In genomic region chr3:12479919-12480425, GRCh38 we compare ENCODE assay signal across 8 cellular contexts. TPM values are rescaled to one million over a fixed set of nuclear protein-coding genes. Genes with fewer than 3 reads are reported as not detected.
A peak's percentile ranks its signal among the peaks of the same experiment; 100 is the strongest.
DNase-seq lines count a peak whose midpoint lies in the region; ATAC-seq and TF ChIP-seq lines count a peak whose summit lies in the region.

No MANE protein-coding gene starts in this region.

- peak; percentile 73 for TF ChIP-seq CTCF in RWPE1 (conservative IDR thresholded peaks at IDR 0.05; ENCODE audit: low read depth)
- TF ChIP-seq CTCF in kidney epithelial cell (IDR thresholded peaks at IDR 0.05; ENCODE audit: insufficient read depth, low read length, poor library complexity, severe bottlenecking) = peak; percentile 64
- TF ChIP-seq CTCF in testis (IDR thresholded peaks at IDR 0.05) = peak; percentile 69 to 83 (median 71)

- H3K27me3 ChIP-seq in kidney epithelial cell (ENCODE audit: control insufficient read depth, insufficient read depth, low read length) (no peaks in the 10 kb centered on the region), testis (no peaks in the 10 kb centered on the region)

- H3K4me3 ChIP-seq in kidney epithelial cell (ENCODE audit: low read depth, low read length) (no peak overlapping the region), testis (no peak overlapping the region)

- 24 to 26% methylated on average over 9 of the region's 9 CpGs for WGBS in testis, 2 donors

- POLR2A ChIA-PET in RWPE1 (lab: Yijun Ruan, JAX; ENCODE audit: low non-redundant PET) = no interaction called here

- H3K27ac ChIP-seq in RWPE1 (no peak overlapping the region), testis (no peak overlapping the region)

- intact Hi-C loops in testis (cut with DNase I; ENCODE audit: low total_unique reads) = loop anchor here (5.0 kb wide), 2 partner anchors 303 to 343 kb away; no protein-coding TSS in a partner anchor

- no peak for TF ChIP-seq POLR2A in testis (IDR thresholded peaks at IDR 0.05)

- no peak for ATAC-seq in GM21367 (IDR thresholded peaks at IDR 0.05; ENCODE audit: unreplicated experiment)

- DNase-seq in NCI-H146 (lab: John Stamatoyannopoulos, UW) (peak; percentile 33), NCI-H146 treated with DMSO at 0.1 percent for 48 hours (lab: John Stamatoyannopoulos, UW; ENCODE audit: unreplicated experiment) (no peak), HT1080 (ENCODE audit: low read depth) (peak; percentile 51), RWPE1 (ENCODE audit: low spot score) (peak; percentile 57), cerebellar cortex (ENCODE audit: low spot score) (peak; percentile 68), kidney epithelial cell (ENCODE audit: low read depth) (no peak), testis (no peak)

- H3K9me3 ChIP-seq in testis = no peaks in the 10 kb centered on the region

- H3K36me3 ChIP-seq in kidney epithelial cell (ENCODE audit: control insufficient read depth, insufficient read depth, low read length) = no peaks in the 10 kb centered on the region
- H3K36me3 ChIP-seq in testis (ENCODE audit: low read depth, missing control alignments) = no peaks in the 10 kb centered on the region

- CTCF ChIA-PET in RWPE1 (lab: Yijun Ruan, JAX) = interaction anchor here (0.5 to 1.6 kb wide), 15 partner anchors 12 to 428 kb away, joined by 3 to 19 read pairs (median 4); no protein-coding TSS in a partner anchor

- H3K4me1 ChIP-seq in testis = peaks cover 16% of the 10 kb centered on the region

RNA-seq across cellular contexts. Expression of gene TSEN2, which starts 4.3 kb away (rescaled TPM):
- total RNA-seq in HT1080 (2014; rRNA removed; shearing (Covaris generic)) = 14.8 and 20.2 TPM in 2 replicates
- 11.9 TPM in 2 replicates for polyA plus RNA-seq in HT1080 (2015; cell fraction: cytosol; rRNA removed)
- 31.1 and 32.7 TPM in 2 replicates for polyA plus RNA-seq in HT1080 (2015; cell fraction: nucleus; rRNA removed)
- total RNA-seq in kidney epithelial cell = 8.4 and 11.4 TPM in 2 replicates
- 10 to 100 TPM; 25.3 to 26.8 TPM for total RNA-seq in testis
- 17.0 TPM for polyA plus RNA-seq in testis (ENCODE audit: insufficient read depth, low read depth, low replicate concordance)

Comparison
In these comparisons a context has a peak if more than half of its experiments do, and no peak if none do; other contexts are left out.
1. DNase-seq: peak in NCI-H146 (single experiment), HT1080 (single experiment), RWPE1 (single experiment) and cerebellar cortex (single experiment); none in NCI-H146 treated with DMSO at 0.1 percent for 48 hours (single experiment), kidney epithelial cell (single experiment) and testis (single experiment).
2. Peak in every context shown above with its lines, with median percentiles within 50 percentile points of each other: CTCF ChIP-seq.